Comparison of ENCODE assay signal across 1 cellular context in genomic region chr2:202249864-202250263, GRCh38.
TF ChIP-seq lines count a peak whose summit lies in the region.

No MANE protein-coding gene starts in this region.

TF ChIP-seq in WTC11, 78 proteins besides CTCF, POLR2A, EP300 and RAD21 (continued from another document):
- TF ChIP-seq ZNF281 (CRISPR knock-in tag; IDR thresholded peaks at IDR 0.05), result no peak
- no peak for TF ChIP-seq SMAD3 (CRISPR knock-in tag; IDR thresholded peaks at IDR 0.05; ENCODE audit: borderline replicate concordance)
- no peak for TF ChIP-seq ZNF671 (CRISPR knock-in tag; IDR thresholded peaks at IDR 0.05)
- no peak for TF ChIP-seq ZNF423 (CRISPR knock-in tag; IDR thresholded peaks at IDR 0.05)
- TF ChIP-seq RORB (CRISPR knock-in tag; IDR thresholded peaks at IDR 0.05), result no peak
- peak; percentile 79; the same call in 1 of the 2 replicates for TF ChIP-seq TEAD1 (CRISPR knock-in tag; IDR thresholded peaks at IDR 0.05)
- TF ChIP-seq PRDM15 (CRISPR knock-in tag; IDR thresholded peaks at IDR 0.05), result no peak
- 0 out of 2 replicates have a peak, but pooled peaks have one; percentile 28 for TF ChIP-seq SP1 (CRISPR knock-in tag; conservative IDR thresholded peaks at IDR 0.05)
- TF ChIP-seq FOXP4 (CRISPR knock-in tag; IDR thresholded peaks at IDR 0.05), result peak; percentile 38; the same call in 1 of the 2 replicates
- no peak for TF ChIP-seq GRHL2 (CRISPR knock-in tag; IDR thresholded peaks at IDR 0.05; ENCODE audit: insufficient replicate concordance, severe bottlenecking)
- no peak for TF ChIP-seq NFATC4 (CRISPR knock-in tag; IDR thresholded peaks at IDR 0.05)
- peak; percentile 60; the same call in 1 of the 2 replicates for TF ChIP-seq MAX (CRISPR knock-in tag; IDR thresholded peaks at IDR 0.05)
- no peak for TF ChIP-seq JUN (CRISPR knock-in tag; IDR thresholded peaks at IDR 0.05)
- TF ChIP-seq FOXJ3 (CRISPR knock-in tag; IDR thresholded peaks at IDR 0.05; ENCODE audit: borderline replicate concordance), result no peak
